ENCODE assay signal across 20 cellular contexts in genomic region chr12:23222801-23223200, GRCh38.
A peak's percentile ranks its signal among the peaks of the same experiment; 100 is the strongest.
DNase-seq lines count a peak whose midpoint lies in the region; ATAC-seq and TF ChIP-seq lines count a peak whose summit lies in the region.
"Had no signal": no experiment of that assay in that cellular context is flagged by ENCODE, and none has a peak within 500 bp of the region (broad histone marks: within the 10 kb centered on the region; RNA-seq: fewer than 3 reads in every experiment).

No MANE protein-coding gene starts in this region.

- peaks cover 0 to 2% (median 0%) of the 10 kb centered on the region in 4 donors for H3K4me1 Mint-ChIP-seq in naive thymus-derived CD8-positive, alpha-beta T cell
- H3K4me1 Mint-ChIP-seq: CD14-positive monocyte had no signal

- H3K36me3 Mint-ChIP-seq in naive thymus-derived CD8-positive, alpha-beta T cell = no peaks in the 10 kb centered on the region
- H3K36me3 Mint-ChIP-seq: CD14-positive monocyte had no signal

- DNase-seq in GM12865 (ENCODE audit: low read depth) = peak; percentile 22
- DNase-seq in MM.1S = peak; percentile 95
- peak; percentile 4 for DNase-seq in epithelial cell of esophagus (ENCODE audit: low read depth)
- DNase-seq in NCI-H1092 (lab: John Stamatoyannopoulos, UW) = no peak
- no peak for DNase-seq in naive thymus-derived CD8-positive, alpha-beta T cell
- DNase-seq in NCI-H774 (lab: John Stamatoyannopoulos, UW) = no peak
- no peak for DNase-seq in foreskin fibroblast
- DNase-seq: COR-L47, DMS153, EL, HFFc6, NCI-H1436 treated with DMSO at 0.1 percent for 48 hours, NCI-H2029 treated with DMSO at 0.1 percent for 48 hours, NCI-H2171 treated with DMSO at 0.1 percent for 48 hours, NCI-H510A, NCI-H82, SIG-M5 had no signal

- ATAC-seq in naive thymus-derived CD8-positive, alpha-beta T cell = no peak

- H3K4me1 ChIP-seq in BLaER1 (peaks cover 27% of the 10 kb centered on the region), MM.1S (ENCODE audit: low read length) (peaks cover 36% of the 10 kb centered on the region)

- no peak overlapping the region for H3K9ac ChIP-seq in BLaER1
- no peak overlapping the region for H3K9ac ChIP-seq in MM.1S (ENCODE audit: low read length)

- H3K9me3 ChIP-seq in BLaER1 (no peaks in the 10 kb centered on the region), MM.1S (replicated peaks; ENCODE audit: insufficient read depth, low read length) (no peaks in the 10 kb centered on the region; the same call in 1 of the 2 replicates)

- no peaks in the 10 kb centered on the region for H3K79me2 ChIP-seq in MM.1S (ENCODE audit: low read length)

- H3K36me3 ChIP-seq in BLaER1 = no peaks in the 10 kb centered on the region
- no peaks in the 10 kb centered on the region for H3K36me3 ChIP-seq in MM.1S (replicated peaks; ENCODE audit: insufficient read depth, low read length)

- no peaks in the 10 kb centered on the region for H4K20me1 ChIP-seq in BLaER1
- H4K20me1 ChIP-seq in MM.1S (ENCODE audit: insufficient read depth, low read length) = no peaks in the 10 kb centered on the region

- peaks cover 0 to 5% (median 0%) of the 10 kb centered on the region in 9 donors for H3K9me3 Mint-ChIP-seq in naive thymus-derived CD8-positive, alpha-beta T cell

- H3K9me2 ChIP-seq in MM.1S (replicated peaks; ENCODE audit: insufficient read depth, low read length) = no peaks in the 10 kb centered on the region

- TF ChIP-seq CTCF in GM12865 (IDR thresholded peaks at IDR 0.05; ENCODE audit: insufficient read depth, low read depth, low read length, missing control alignments) (no peak), MM.1S (IDR thresholded peaks at IDR 0.05; ENCODE audit: low read length) (no peak), epithelial cell of esophagus (IDR thresholded peaks at IDR 0.05; ENCODE audit: insufficient read depth, low read depth, low read length, missing control alignments) (no peak), foreskin fibroblast (IDR thresholded peaks at IDR 0.05; ENCODE audit: low read depth, low read length) (no peak)

- H3K4me3 Mint-ChIP-seq in naive thymus-derived CD8-positive, alpha-beta T cell = no peak overlapping the region
- H3K4me3 Mint-ChIP-seq: CD14-positive monocyte, HFFc6 had no signal

- no peaks in the 10 kb centered on the region for H3F3A ChIP-seq in MM.1S (ENCODE audit: insufficient read depth, low read length)

- POLR2A ChIA-PET in naive thymus-derived CD8-positive, alpha-beta T cell (lab: Charles Lee) = no interaction called here

- H3K4me3 ChIP-seq in BLaER1 (no peak overlapping the region), GM12865 (ENCODE audit: low read depth, low read length) (no peak overlapping the region), MM.1S (ENCODE audit: low read length) (no peak overlapping the region), epithelial cell of esophagus (ENCODE audit: low read length) (no peak overlapping the region), foreskin fibroblast (ENCODE audit: low read depth in 1 of 2, low read length in 2 of 2) (no peak overlapping the region)

- peaks cover 0 to 13% (median 0%) of the 10 kb centered on the region in 5 donors for H3K27me3 Mint-ChIP-seq in naive thymus-derived CD8-positive, alpha-beta T cell

- peak overlapping the region; percentile 56 for H2AFZ ChIP-seq in MM.1S (ENCODE audit: low read length)

- H3K4me2 ChIP-seq in BLaER1 (peak overlapping the region; percentile 57), MM.1S (ENCODE audit: low read depth, low read length) (peak overlapping the region; percentile 42)

- no peak overlapping the region for H3K27ac ChIP-seq in BLaER1
- H3K27ac ChIP-seq in MM.1S (ENCODE audit: low read length) = peak overlapping the region; percentile 65
- H3K27ac ChIP-seq: HL-60 had no signal

- no peak overlapping the region for H3K27ac Mint-ChIP-seq in naive thymus-derived CD8-positive, alpha-beta T cell
- H3K27ac Mint-ChIP-seq: CD14-positive monocyte, HFFc6 had no signal

- no peaks in the 10 kb centered on the region for H3K27me3 ChIP-seq in BLaER1
- H3K27me3 ChIP-seq in MM.1S (replicated peaks; ENCODE audit: insufficient read depth, low read length) = no peaks in the 10 kb centered on the region

Comparison
In these comparisons a context has a peak if more than half of its experiments do, and no peak if none do; other contexts are left out.
1. DNase-seq: peak in GM12865 (single experiment), MM.1S (single experiment) and epithelial cell of esophagus (single experiment); none in NCI-H1092 (single experiment), naive thymus-derived CD8-positive, alpha-beta T cell (0 of 10), NCI-H774 (single experiment) and foreskin fibroblast (0 of 2).